ENCODE assay signal across 20 cellular contexts in genomic region chr12:116161588-116161987, GRCh38.
A peak's percentile ranks its signal among the peaks of the same experiment; 100 is the strongest.
DNase-seq lines count a peak whose midpoint lies in the region; ATAC-seq and TF ChIP-seq lines count a peak whose summit lies in the region.
"Had no signal": no experiment of that assay in that cellular context is flagged by ENCODE, and none has a peak within 500 bp of the region (broad histone marks: within the 10 kb centered on the region; RNA-seq: fewer than 3 reads in every experiment).

No MANE protein-coding gene starts in this region.

- BruUV-seq in IMR-90 (replicated peaks; lab: Mats Ljungman, UMichigan): no TSS peak

- WGBS in IMR-90 (ENCODE audit: extremely low coverage in 2 of 2, insufficient read length in 1 of 2), 2 experiments: no CpG with 5 or more reads among the region's 4 CpGs
- WGBS in right lobe of liver (ENCODE audit: insufficient coverage, low coverage, low lambda C conversion rate, missing lambda C conversion rate): 53% methylated on average over 4 of the region's 4 CpGs
- 75% methylated on average over 1 of the region's 4 CpGs for WGBS in mesenchymal stem cell

- no peak for TF ChIP-seq RAD21 in IMR-90 (IDR thresholded peaks at IDR 0.05; ENCODE audit: low read length)

- H2AFZ ChIP-seq in IMR-90 (replicated peaks; ENCODE audit: low read length, poor library complexity) (no peak overlapping the region), mesenchymal stem cell (ENCODE audit: low read depth, low read length) (no peak overlapping the region)

- dilution Hi-C loops in IMR-90 (cut with HindIII; ENCODE audit: low sequenced_read_pairs, unreplicated experiment): no loop called here

- H2BK15ac ChIP-seq in IMR-90 (ENCODE audit: low read depth, low read length) (no peak overlapping the region), mesenchymal stem cell (ENCODE audit: low read depth, poor library complexity, severe bottlenecking) (no peak overlapping the region)

- H2BK120ac ChIP-seq in IMR-90 (ENCODE audit: low read depth, low read length) (no peak overlapping the region), mesenchymal stem cell (ENCODE audit: low read depth, low read length) (no peak overlapping the region)

- CTCF ChIA-PET in IMR-90 (lab: Yijun Ruan, JAX): no interaction called here

- no peak overlapping the region for H3K27ac ChIP-seq in BLaER1 treated with 17β-estradiol and CSF1 and Interleukin-3, amounts not matched to agents 10 nM and 100 nM
- H3K27ac ChIP-seq in IMR-90 (ENCODE audit: insufficient read depth, low read length) (no peak overlapping the region), right lobe of liver (peak overlapping the region in 1 of 3 donors; percentile 58), mesenchymal stem cell (ENCODE audit: low read length, poor library complexity, severe bottlenecking) (no peak overlapping the region)
- H3K27ac ChIP-seq: ovary, Peyer's patch had no signal

- H3K9me3 ChIP-seq in BLaER1 treated with 17β-estradiol and CSF1 and Interleukin-3, amounts not matched to agents 10 nM and 100 nM (replicated peaks in 1 of 11): no peaks in the 10 kb centered on the region
- H3K9me3 ChIP-seq in IMR-90 (ENCODE audit: control insufficient read depth, insufficient read depth, low read length) (no peaks in the 10 kb centered on the region), right lobe of liver (no peaks in the 10 kb centered on the region), mesenchymal stem cell (ENCODE audit: control insufficient read depth, low read length) (no peaks in the 10 kb centered on the region)
- H3K9me3 ChIP-seq: ovary, Peyer's patch had no signal

- ATAC-seq in IMR-90 (ENCODE audit: low read depth) (peak; percentile 52; the same call in 1 of the 2 replicates), right lobe of liver (peak; percentile 64 to 79 (median 76)), HG02623 (IDR thresholded peaks at IDR 0.05; ENCODE audit: unreplicated experiment) (no peak)
- ATAC-seq in stimulated activated naive CD8-positive, alpha-beta T cell treated with anti-CD3 and anti-CD28 coated beads, Interleukin-15, amount 100 ng/mL, for 72 hours: no peak
- ATAC-seq: activated T-cell treated with anti-CD3 and anti-CD28 coated beads, Interleukin-2, amount 50 U/mL, for 4 hours had no signal

- no peak for TF ChIP-seq CTCF in IMR-90 (conservative IDR thresholded peaks at IDR 0.05; ENCODE audit: low read depth, low read length)
- no peak for TF ChIP-seq CTCF in right lobe of liver (IDR thresholded peaks at IDR 0.05)

- H3K4me2 ChIP-seq in BLaER1 treated with 17β-estradiol and CSF1 and Interleukin-3, amounts not matched to agents 10 nM and 100 nM: peak overlapping the region in 8 of 11 experiments; percentile 5 to 73 (median 61); a peak in 7 of 22 replicates
- H3K4me2 ChIP-seq in IMR-90 (ENCODE audit: low read depth, low read length) (no peak overlapping the region), mesenchymal stem cell (ENCODE audit: low read length, poor library complexity, severe bottlenecking) (no peak overlapping the region)

- H3K27ac Mint-ChIP-seq in stimulated activated naive CD8-positive, alpha-beta T cell treated with anti-CD3 and anti-CD28 coated beads, Interleukin-15, amount 100 ng/mL, for 72 hours: no peak overlapping the region
- H3K27ac Mint-ChIP-seq: activated naive CD8-positive, alpha-beta T cell treated with anti-CD3 and anti-CD28 coated beads, Interleukin-2, amount 10 ng/mL, durations not matched to agents 7 days and 5 days had no signal

- intact Hi-C loops in IMR-90 (cut with micrococcal nuclease) (no loop called here), right lobe of liver (cut with DNase I) (no loop called here)

- H2BK5ac ChIP-seq in IMR-90 (ENCODE audit: low read depth, low read length, poor library complexity, severe bottlenecking): no peak overlapping the region
- no peak overlapping the region for H2BK5ac ChIP-seq in mesenchymal stem cell (ENCODE audit: low read depth, low read length, poor library complexity, severe bottlenecking)

- no peaks in the 10 kb centered on the region for H3K27me3 ChIP-seq in BLaER1 treated with 17β-estradiol and CSF1 and Interleukin-3, amounts not matched to agents 10 nM and 100 nM
- H3K27me3 ChIP-seq in IMR-90 (ENCODE audit: control insufficient read depth, insufficient read depth, low read length) (no peaks in the 10 kb centered on the region), right lobe of liver (no peaks in the 10 kb centered on the region), mesenchymal stem cell (ENCODE audit: control insufficient read depth in 1 of 2, insufficient read depth in 1 of 2, low read length in 2 of 2) (no peaks in the 10 kb centered on the region)
- H3K27me3 ChIP-seq: ovary, Peyer's patch had no signal

- H3K4me1 ChIP-seq in BLaER1 treated with 17β-estradiol and CSF1 and Interleukin-3, amounts not matched to agents 10 nM and 100 nM: peaks cover 47 to 86% (median 56%) of the 10 kb centered on the region in 10 experiments
- H3K4me1 ChIP-seq in IMR-90 (ENCODE audit: control insufficient read depth, insufficient read depth, low read length) (peaks cover 18% of the 10 kb centered on the region), right lobe of liver (peaks cover 0 to 57% (median 16%) of the 10 kb centered on the region in 4 donors), mesenchymal stem cell (ENCODE audit: control insufficient read depth, insufficient read depth, low read depth, low read length) (peaks cover 6% of the 10 kb centered on the region)

- H3K4ac ChIP-seq in IMR-90 (ENCODE audit: low read depth, low read length): no peak overlapping the region
- no peak overlapping the region for H3K4ac ChIP-seq in mesenchymal stem cell (ENCODE audit: low read depth in 1 of 2, low read length in 2 of 2)

- TF ChIP-seq POLR2A in IMR-90 (IDR thresholded peaks at IDR 0.05; ENCODE audit: low read depth, low read length): no peak
- no peak for TF ChIP-seq POLR2A in right lobe of liver (IDR thresholded peaks at IDR 0.05)

- H3K14ac ChIP-seq in IMR-90 (replicated peaks; ENCODE audit: low read depth, low read length) (no peak overlapping the region), mesenchymal stem cell (ENCODE audit: low read length in 2 of 2) (no peak overlapping the region)

- H3K23ac ChIP-seq in IMR-90 (ENCODE audit: low read depth, low read length): no peak overlapping the region
- no peak overlapping the region for H3K23ac ChIP-seq in mesenchymal stem cell (ENCODE audit: low read length in 2 of 2)

- in situ Hi-C loops in IMR-90 (cut with MboI; ENCODE audit: low sequenced_read_pairs): no loop called here

- H4K8ac ChIP-seq in IMR-90 (ENCODE audit: low read depth in 2 of 2, low read length in 2 of 2) (no peak overlapping the region), mesenchymal stem cell (ENCODE audit: low read length) (no peak overlapping the region)

- H4K5ac ChIP-seq in IMR-90 (ENCODE audit: low read depth, low read length): no peak overlapping the region

- no peak overlapping the region for H2AK9ac ChIP-seq in IMR-90 (replicated peaks; ENCODE audit: low read depth, low read length, poor library complexity)

- H3K27me3 Mint-ChIP-seq in stimulated activated naive CD8-positive, alpha-beta T cell treated with anti-CD3 and anti-CD28 coated beads, Interleukin-15, amount 100 ng/mL, for 72 hours: no peaks in the 10 kb centered on the region
- H3K27me3 Mint-ChIP-seq: activated naive CD8-positive, alpha-beta T cell treated with anti-CD3 and anti-CD28 coated beads, Interleukin-2, amount 10 ng/mL, durations not matched to agents 7 days and 5 days; central memory CD8-positive, alpha-beta T cell had no signal

- peaks cover 0 to 7% (median 0%) of the 10 kb centered on the region in 11 experiments; a peak in 3 of 22 replicates for H3K36me3 ChIP-seq in BLaER1 treated with 17β-estradiol and CSF1 and Interleukin-3, amounts not matched to agents 10 nM and 100 nM
- no peaks in the 10 kb centered on the region for H3K36me3 ChIP-seq in IMR-90 (ENCODE audit: control insufficient read depth, insufficient read depth, low read length)
- H3K36me3 ChIP-seq in right lobe of liver: no peaks in the 10 kb centered on the region
- H3K36me3 ChIP-seq in mesenchymal stem cell (ENCODE audit: control insufficient read depth in 1 of 2, insufficient read depth in 2 of 2, low read depth in 1 of 2, low read length in 2 of 2): no peaks in the 10 kb centered on the region
- H3K36me3 ChIP-seq: ovary, Peyer's patch had no signal

- no peak overlapping the region for H3K18ac ChIP-seq in IMR-90 (ENCODE audit: low read depth, low read length)
- H3K18ac ChIP-seq in mesenchymal stem cell (ENCODE audit: low read depth in 1 of 2, low read length in 2 of 2): no peak overlapping the region

- H2BK12ac ChIP-seq in mesenchymal stem cell (ENCODE audit: low read length in 2 of 2): no peak overlapping the region

- no peak overlapping the region for H3K4me3 ChIP-seq in BLaER1 treated with 17β-estradiol and CSF1 and Interleukin-3, amounts not matched to agents 10 nM and 100 nM
- no peak overlapping the region for H3K4me3 ChIP-seq in IMR-90 (ENCODE audit: insufficient read depth, low read depth, low read length)
- H3K4me3 ChIP-seq in right lobe of liver: no peak overlapping the region
- no peak overlapping the region for H3K4me3 ChIP-seq in mesenchymal stem cell (ENCODE audit: insufficient read depth in 1 of 2, low read depth in 1 of 2, low read length in 2 of 2)
- H3K4me3 ChIP-seq: ovary, Peyer's patch had no signal

- H4K91ac ChIP-seq in IMR-90 (ENCODE audit: insufficient read depth, low read depth, low read length) (no peak overlapping the region), mesenchymal stem cell (ENCODE audit: low read length) (no peak overlapping the region)

- no peak overlapping the region for H3K4me3 Mint-ChIP-seq in stimulated activated naive CD8-positive, alpha-beta T cell treated with anti-CD3 and anti-CD28 coated beads, Interleukin-15, amount 100 ng/mL, for 72 hours
- H3K4me3 Mint-ChIP-seq: activated naive CD8-positive, alpha-beta T cell treated with anti-CD3 and anti-CD28 coated beads, Interleukin-2, amount 10 ng/mL, durations not matched to agents 7 days and 5 days; activated T-cell treated with anti-CD3 and anti-CD28 coated beads, Interleukin-2, amount 50 U/mL, for 4 hours; central memory CD8-positive, alpha-beta T cell had no signal

- peaks cover 95 to 100% (median 100%) of the 10 kb centered on the region in 11 experiments for H4K20me1 ChIP-seq in BLaER1 treated with 17β-estradiol and CSF1 and Interleukin-3, amounts not matched to agents 10 nM and 100 nM
- peaks cover 86% of the 10 kb centered on the region for H4K20me1 ChIP-seq in IMR-90 (ENCODE audit: insufficient read depth, low read length)

- no peak overlapping the region for H3K56ac ChIP-seq in IMR-90 (ENCODE audit: extremely low read depth, insufficient read depth, low read length)

- POLR2A ChIA-PET in IMR-90 (lab: Charles Lee; ENCODE audit: unreplicated experiment): no interaction called here

- DNase-seq in IMR-90: peak; percentile 73
- peak; percentile 43 for DNase-seq in dermis blood vessel endothelial cell
- no peak for DNase-seq in right lobe of liver
- no peak for DNase-seq in activated CD4-positive, CD25-positive, alpha-beta regulatory T cell treated with anti-CD3 and anti-CD28 coated beads, Interleukin-2, amount 50 U/mL, for 72 hours
- no peak for DNase-seq in stimulated activated naive CD8-positive, alpha-beta T cell treated with anti-CD3 and anti-CD28 coated beads, Interleukin-15, amount 100 ng/mL, for 72 hours
- DNase-seq in mesenchymal stem cell: no peak
- DNase-seq: activated CD4-positive, alpha-beta T cell treated with anti-CD3 and anti-CD28 coated beads, Interleukin-2, amount 50 U/mL, for 48 hours; activated naive CD8-positive, alpha-beta T cell treated with anti-CD3 and anti-CD28 coated beads, Interleukin-2, amount 10 ng/mL, durations not matched to agents 7 days and 5 days; activated T-cell treated with anti-CD3 and anti-CD28 coated beads, Interleukin-2, amount 50 U/mL, for 4 hours; GF-D8; head of caudate nucleus; Karpas-422; NCI-H1417; NCI-H524 treated with DMSO at 0.1 percent for 48 hours; ovary; Peyer's patch; stimulated activated naive CD4-positive, alpha-beta T cell had no signal

- H3K9ac ChIP-seq in BLaER1 treated with 17β-estradiol and CSF1 and Interleukin-3, amounts not matched to agents 10 nM and 100 nM: no peak overlapping the region
- H3K9ac ChIP-seq in IMR-90 (ENCODE audit: low read depth, low read length): no peak overlapping the region
- H3K9ac ChIP-seq in mesenchymal stem cell (ENCODE audit: low read length): no peak overlapping the region

- H3K79me1 ChIP-seq in IMR-90 (ENCODE audit: low read depth in 1 of 2, low read length in 2 of 2): peaks cover 38 to 78% of the 10 kb centered on the region in 2 experiments
- peaks cover 6% of the 10 kb centered on the region for H3K79me1 ChIP-seq in mesenchymal stem cell (replicated peaks; ENCODE audit: low read length, poor library complexity, severe bottlenecking)

- H3K9me1 ChIP-seq in IMR-90 (ENCODE audit: insufficient read depth, low read length): peaks cover 26% of the 10 kb centered on the region

- H3K4me1 Mint-ChIP-seq in stimulated activated naive CD8-positive, alpha-beta T cell treated with anti-CD3 and anti-CD28 coated beads, Interleukin-15, amount 100 ng/mL, for 72 hours: peaks cover 68% of the 10 kb centered on the region

- no peaks in the 10 kb centered on the region for H3K9me3 Mint-ChIP-seq in stimulated activated naive CD8-positive, alpha-beta T cell treated with anti-CD3 and anti-CD28 coated beads, Interleukin-15, amount 100 ng/mL, for 72 hours
- H3K9me3 Mint-ChIP-seq: activated naive CD8-positive, alpha-beta T cell treated with anti-CD3 and anti-CD28 coated beads, Interleukin-2, amount 10 ng/mL, durations not matched to agents 7 days and 5 days; activated T-cell treated with anti-CD3 and anti-CD28 coated beads, Interleukin-2, amount 50 U/mL, for 4 hours; central memory CD8-positive, alpha-beta T cell had no signal

- H2BK20ac ChIP-seq in IMR-90 (ENCODE audit: low read depth, low read length): no peak overlapping the region

- H2AK5ac ChIP-seq in IMR-90 (ENCODE audit: low read depth, low read length) (no peak overlapping the region), mesenchymal stem cell (ENCODE audit: low read length, severe bottlenecking) (no peak overlapping the region)

Comparison
In these comparisons a context has a peak if more than half of its experiments do, and no peak if none do; other contexts are left out.
1. H3K4me2 ChIP-seq: peak in BLaER1 treated with 17β-estradiol and CSF1 and Interleukin-3, amounts not matched to agents 10 nM and 100 nM (8 of 11); none in IMR-90 (single experiment) and mesenchymal stem cell (single experiment).
2. ATAC-seq: peak in IMR-90 (single experiment) and right lobe of liver (4 of 4); none in stimulated activated naive CD8-positive, alpha-beta T cell treated with anti-CD3 and anti-CD28 coated beads, Interleukin-15, amount 100 ng/mL, for 72 hours (single experiment) and HG02623 (single experiment).
3. DNase-seq: peak in IMR-90 (single experiment) and dermis blood vessel endothelial cell (single experiment); none in right lobe of liver (0 of 3), activated CD4-positive, CD25-positive, alpha-beta regulatory T cell treated with anti-CD3 and anti-CD28 coated beads, Interleukin-2, amount 50 U/mL, for 72 hours (single experiment), stimulated activated naive CD8-positive, alpha-beta T cell treated with anti-CD3 and anti-CD28 coated beads, Interleukin-15, amount 100 ng/mL, for 72 hours (0 of 2) and mesenchymal stem cell (single experiment).